Comparison of ENCODE assay signal across 1 cellular context in the genomic region with DNA sequence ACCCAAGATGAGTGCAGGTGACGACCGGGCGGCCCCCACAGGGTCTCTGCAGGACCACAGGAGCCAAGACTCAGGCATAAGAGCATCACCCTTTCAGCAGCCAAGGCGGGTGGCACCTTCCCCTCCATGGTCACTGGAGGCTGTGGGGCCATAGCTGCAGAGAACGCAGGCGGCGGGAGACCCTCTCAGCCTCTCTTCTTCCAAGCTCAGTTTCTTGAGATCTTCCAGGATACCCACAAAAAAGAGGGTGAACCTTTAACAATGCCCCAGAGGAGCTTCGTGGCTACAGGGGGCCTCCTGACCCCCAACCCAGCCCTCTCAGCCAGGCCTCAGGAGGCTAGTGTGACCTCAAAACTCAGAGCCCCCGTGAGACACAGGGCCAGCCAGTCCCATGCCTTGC.
TF ChIP-seq lines count a peak whose summit lies in the region.

No MANE protein-coding gene starts in this region.

TF ChIP-seq in HepG2, 621 proteins besides CTCF, POLR2A, EP300 and RAD21:
- TF ChIP-seq ZSCAN5A (CRISPR knock-in tag; IDR thresholded peaks at IDR 0.05; ENCODE audit: borderline replicate concordance), result no peak
- no peak for TF ChIP-seq IRF2 (CRISPR knock-in tag; IDR thresholded peaks at IDR 0.05)
- no peak for TF ChIP-seq ZFAT (CRISPR knock-in tag; conservative IDR thresholded peaks at IDR 0.05)
- no peak for TF ChIP-seq KAT2B (IDR thresholded peaks at IDR 0.05; ENCODE audit: borderline replicate concordance, low read depth, low read length)
- TF ChIP-seq, protein P1, sequence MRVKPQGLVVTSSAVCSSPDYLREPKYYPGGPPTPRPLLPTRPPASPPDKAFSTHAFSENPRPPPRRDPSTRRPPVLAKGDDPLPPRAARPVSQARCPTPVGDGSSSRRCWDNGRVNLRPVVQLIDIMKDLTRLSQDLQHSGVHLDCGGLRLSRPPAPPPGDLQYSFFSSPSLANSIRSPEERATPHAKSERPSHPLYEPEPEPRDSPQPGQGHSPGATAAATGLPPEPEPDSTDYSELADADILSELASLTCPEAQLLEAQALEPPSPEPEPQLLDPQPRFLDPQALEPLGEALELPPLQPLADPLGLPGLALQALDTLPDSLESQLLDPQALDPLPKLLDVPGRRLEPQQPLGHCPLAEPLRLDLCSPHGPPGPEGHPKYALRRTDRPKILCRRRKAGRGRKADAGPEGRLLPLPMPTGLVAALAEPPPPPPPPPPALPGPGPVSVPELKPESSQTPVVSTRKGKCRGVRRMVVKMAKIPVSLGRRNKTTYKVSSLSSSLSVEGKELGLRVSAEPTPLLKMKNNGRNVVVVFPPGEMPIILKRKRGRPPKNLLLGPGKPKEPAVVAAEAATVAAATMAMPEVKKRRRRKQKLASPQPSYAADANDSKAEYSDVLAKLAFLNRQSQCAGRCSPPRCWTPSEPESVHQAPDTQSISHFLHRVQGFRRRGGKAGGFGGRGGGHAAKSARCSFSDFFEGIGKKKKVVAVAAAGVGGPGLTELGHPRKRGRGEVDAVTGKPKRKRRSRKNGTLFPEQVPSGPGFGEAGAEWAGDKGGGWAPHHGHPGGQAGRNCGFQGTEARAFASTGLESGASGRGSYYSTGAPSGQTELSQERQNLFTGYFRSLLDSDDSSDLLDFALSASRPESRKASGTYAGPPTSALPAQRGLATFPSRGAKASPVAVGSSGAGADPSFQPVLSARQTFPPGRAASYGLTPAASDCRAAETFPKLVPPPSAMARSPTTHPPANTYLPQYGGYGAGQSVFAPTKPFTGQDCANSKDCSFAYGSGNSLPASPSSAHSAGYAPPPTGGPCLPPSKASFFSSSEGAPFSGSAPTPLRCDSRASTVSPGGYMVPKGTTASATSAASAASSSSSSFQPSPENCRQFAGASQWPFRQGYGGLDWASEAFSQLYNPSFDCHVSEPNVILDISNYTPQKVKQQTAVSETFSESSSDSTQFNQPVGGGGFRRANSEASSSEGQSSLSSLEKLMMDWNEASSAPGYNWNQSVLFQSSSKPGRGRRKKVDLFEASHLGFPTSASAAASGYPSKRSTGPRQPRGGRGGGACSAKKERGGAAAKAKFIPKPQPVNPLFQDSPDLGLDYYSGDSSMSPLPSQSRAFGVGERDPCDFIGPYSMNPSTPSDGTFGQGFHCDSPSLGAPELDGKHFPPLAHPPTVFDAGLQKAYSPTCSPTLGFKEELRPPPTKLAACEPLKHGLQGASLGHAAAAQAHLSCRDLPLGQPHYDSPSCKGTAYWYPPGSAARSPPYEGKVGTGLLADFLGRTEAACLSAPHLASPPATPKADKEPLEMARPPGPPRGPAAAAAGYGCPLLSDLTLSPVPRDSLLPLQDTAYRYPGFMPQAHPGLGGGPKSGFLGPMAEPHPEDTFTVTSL (CRISPR knock-in tag; IDR thresholded peaks at IDR 0.05; ENCODE audit: borderline replicate concordance), result 0 out of 2 replicates have a peak, but pooled peaks have one; percentile 4
